Comparison of ENCODE assay signal across 19 cellular contexts in the genomic region with DNA sequence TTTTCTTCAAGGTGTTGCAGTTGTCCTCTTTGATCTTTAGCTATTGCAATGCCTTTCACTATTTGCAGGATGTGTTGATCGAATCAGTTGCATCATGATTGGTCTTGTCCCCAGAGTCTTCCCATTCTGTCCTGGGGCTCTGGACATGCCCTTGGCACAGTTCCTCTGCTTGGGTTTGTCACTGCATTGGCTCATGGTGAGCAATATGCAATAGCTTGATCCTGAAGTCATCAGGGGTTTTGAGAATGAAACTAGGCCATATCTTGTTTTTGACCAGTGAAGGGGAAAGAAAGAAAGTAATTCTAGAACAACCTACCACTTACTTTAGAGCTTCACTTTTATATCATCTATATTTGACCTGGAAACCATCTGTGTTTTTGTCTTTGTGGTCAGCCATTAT.
DNase-seq lines count a peak whose midpoint lies in the region; ATAC-seq, FAIRE-seq and TF ChIP-seq lines count a peak whose summit lies in the region.
"Had no signal": no experiment of that assay in that cellular context is flagged by ENCODE, and none has a peak within 500 bp of the region (broad histone marks: within the 10 kb centered on the region; RNA-seq: fewer than 3 reads in every experiment).

No MANE protein-coding gene starts in this region.

- WGBS in GM12878 (ENCODE audit: insufficient coverage, insufficient replicate concordance, low lambda C conversion rate, missing lambda C conversion rate) = 21% methylated on average over 1 of the region's 1 CpG

- RAD21 ChIA-PET in GM12878 (lab: Charles Lee; ENCODE audit: unreplicated experiment) = no interaction called here

- DNase-seq in AG08396 (ENCODE audit: low spot score) = peak; percentile 10
- no peak for DNase-seq in GM12878 (ENCODE audit: low read depth, low spot score)
- no peak for DNase-seq in keratinocyte (ENCODE audit: low read depth, low spot score)
- DNase-seq in activated effector memory CD4-positive, alpha-beta T cell treated with anti-CD3 and anti-CD28 coated beads, Interleukin-2, amount 50 U/mL, for 16 hours = no peak
- DNase-seq in NCI-H226 = no peak
- DNase-seq in posterior cingulate gyrus = no peak
- DNase-seq: AML-193; CD4-positive, alpha-beta T cell; DMS79; HFFc6; Karpas-422; NCI-H1417 treated with DMSO at 0.1 percent for 48 hours; NCI-H2029; NCI-H2171 treated with DMSO at 0.1 percent for 48 hours; NCI-H510A; SIG-M5 had no signal

- TF ChIP-seq EP300 in GM12878 (IDR thresholded peaks at IDR 0.05; ENCODE audit: borderline replicate concordance in 1 of 2, control insufficient read depth in 1 of 2, low read depth in 2 of 2, low read length in 2 of 2) = no peak

- H3K36me3 ChIP-seq in GM12878 (ENCODE audit: control insufficient read depth in 2 of 2, insufficient read depth in 2 of 2, low read length in 1 of 2) (no peaks in the 10 kb centered on the region), keratinocyte (ENCODE audit: control insufficient read depth in 2 of 2, extremely low read depth in 1 of 2, insufficient read depth in 2 of 2, low read length in 2 of 2) (no peaks in the 10 kb centered on the region)

- H3K4me2 ChIP-seq in GM12878 (ENCODE audit: control insufficient read depth, insufficient read depth) = no peak overlapping the region
- H3K4me2 ChIP-seq in keratinocyte (ENCODE audit: control insufficient read depth, extremely low read depth, insufficient read depth, low read depth, low read length) = peak overlapping the region; percentile 17

- H3K27ac ChIP-seq in GM12878 (ENCODE audit: control insufficient read depth, insufficient read depth) = no peak overlapping the region
- no peak overlapping the region for H3K27ac ChIP-seq in keratinocyte (ENCODE audit: control insufficient read depth, insufficient read depth, low read length)

- POLR2A ChIA-PET in GM12878 (lab: Charles Lee) = no interaction called here

- TF ChIP-seq CTCF in GM12878 (IDR thresholded peaks at IDR 0.05 in 2 of 3, conservative IDR thresholded peaks at IDR 0.05 in 1 of 3; ENCODE audit: control insufficient read depth in 2 of 3, extremely low read depth in 1 of 3, insufficient read depth in 1 of 3, low read depth in 3 of 3, low read length in 3 of 3) = no peak
- no peak for TF ChIP-seq CTCF in keratinocyte (optimal IDR thresholded peaks at IDR 0.05 in 1 of 3, IDR thresholded peaks at IDR 0.05 in 1 of 3, conservative IDR thresholded peaks at IDR 0.05 in 1 of 3; ENCODE audit: extremely low read depth in 1 of 3, insufficient read depth in 2 of 3, low read length in 3 of 3)

- no peaks in the 10 kb centered on the region for H3K9me1 ChIP-seq in keratinocyte (ENCODE audit: control insufficient read depth, extremely low read depth, insufficient read depth, low read length)

- no peak for TF ChIP-seq RAD21 in GM12878 (IDR thresholded peaks at IDR 0.05; ENCODE audit: insufficient read depth, low read depth, low read length)

- SMC1A ChIA-PET in GM12878 (lab: Charles Lee; ENCODE audit: uncharacterized antibody, unreplicated experiment) = interaction anchor here (0.9 to 1.7 kb wide), 3 partner anchors 10 to 19 kb away, joined by 3 read pairs; no protein-coding TSS in a partner anchor

- H3K79me2 ChIP-seq in GM12878 (ENCODE audit: control insufficient read depth, insufficient read depth, low read length) (no peaks in the 10 kb centered on the region), keratinocyte (ENCODE audit: control insufficient read depth, insufficient read depth, low read length) (no peaks in the 10 kb centered on the region)

- H2AFZ ChIP-seq in GM12878 (ENCODE audit: control insufficient read depth, low read depth, low read length) = no peak overlapping the region
- no peak overlapping the region for H2AFZ ChIP-seq in keratinocyte (ENCODE audit: control insufficient read depth, low read length)

- intact Hi-C loops in GM12878 (cut with micrococcal nuclease; ENCODE audit: unreplicated experiment) = no loop called here
- intact Hi-C loops in posterior cingulate gyrus (cut with DNase I) = no loop called here

- H3K4me3 ChIP-seq in GM12878 (no peak overlapping the region), keratinocyte (ENCODE audit: control insufficient read depth in 2 of 3, extremely low read depth in 1 of 3, insufficient read depth in 2 of 3, low read depth in 1 of 3, low read length in 3 of 3) (no peak overlapping the region)

- CTCF ChIA-PET in GM12878 (lab: Yijun Ruan, JAX) = no interaction called here

- no peak overlapping the region for H3K9ac ChIP-seq in GM12878 (ENCODE audit: control insufficient read depth, insufficient read depth, low read length)
- H3K9ac ChIP-seq in keratinocyte (ENCODE audit: control insufficient read depth, extremely low read depth, insufficient read depth, low read length) = no peak overlapping the region

- FAIRE-seq in GM12878 (lab: Jason Lieb, UNC) (no peak), keratinocyte (lab: Jason Lieb, UNC) (peak; percentile 9)
- FAIRE-seq: H1 had no signal

- ATAC-seq in HG02852 (IDR thresholded peaks at IDR 0.05; ENCODE audit: unreplicated experiment) = peak; percentile 50
- ATAC-seq in GM12878 = peak; percentile 57
- no peak for ATAC-seq in HG02840 (IDR thresholded peaks at IDR 0.05; ENCODE audit: low FRiP score, unreplicated experiment)

- dilution Hi-C loops in keratinocyte (cut with MboI; ENCODE audit: extremely low pct_ligation_motif_present, low sequenced_read_pairs) = no loop called here

- in situ Hi-C loops in GM12878 (cut with MboI) = no loop called here

- H3K27me3 ChIP-seq in GM12878 (replicated peaks in 1 of 2; ENCODE audit: control insufficient read depth in 2 of 2, insufficient read depth in 2 of 2, low read length in 1 of 2) (no peaks in the 10 kb centered on the region), keratinocyte (ENCODE audit: control insufficient read depth, extremely low read depth, insufficient read depth, low read length) (no peaks in the 10 kb centered on the region)

- H4K20me1 ChIP-seq in GM12878 (ENCODE audit: control insufficient read depth, insufficient read depth) (no peaks in the 10 kb centered on the region), keratinocyte (ENCODE audit: control insufficient read depth, extremely low read depth, insufficient read depth, low read length) (no peaks in the 10 kb centered on the region)

- no peaks in the 10 kb centered on the region; the same call in 2 of the 3 replicates for H3K9me3 ChIP-seq in GM12878 (replicated peaks; ENCODE audit: control insufficient read depth, insufficient read depth, low read length)
- no peaks in the 10 kb centered on the region for H3K9me3 ChIP-seq in keratinocyte (ENCODE audit: control insufficient read depth, low read depth, low read length)

- no TSS peak for BruUV-seq in GM12878 (replicated peaks; lab: Mats Ljungman, UMichigan)

- TF ChIP-seq POLR2A in GM12878 (IDR thresholded peaks at IDR 0.05; ENCODE audit: low read depth, low read length) = no peak

- no peaks in the 10 kb centered on the region for H3K4me1 ChIP-seq in GM12878 (ENCODE audit: control insufficient read depth, insufficient read depth, low read length)
- H3K4me1 ChIP-seq in keratinocyte (ENCODE audit: control insufficient read depth, extremely low read depth, insufficient read depth, low read length) = peaks cover 4% of the 10 kb centered on the region

TF ChIP-seq in GM12878, 131 proteins besides CTCF, POLR2A, EP300 and RAD21 (continues in another document):
- TF ChIP-seq NFIC (IDR thresholded peaks at IDR 0.05; ENCODE audit: low read depth, low read length) (no peak), CHD4 (IDR thresholded peaks at IDR 0.05) (no peak), CHD1 (IDR thresholded peaks at IDR 0.05; ENCODE audit: low read depth, low read length) (no peak)
- TF ChIP-seq, protein P1, sequence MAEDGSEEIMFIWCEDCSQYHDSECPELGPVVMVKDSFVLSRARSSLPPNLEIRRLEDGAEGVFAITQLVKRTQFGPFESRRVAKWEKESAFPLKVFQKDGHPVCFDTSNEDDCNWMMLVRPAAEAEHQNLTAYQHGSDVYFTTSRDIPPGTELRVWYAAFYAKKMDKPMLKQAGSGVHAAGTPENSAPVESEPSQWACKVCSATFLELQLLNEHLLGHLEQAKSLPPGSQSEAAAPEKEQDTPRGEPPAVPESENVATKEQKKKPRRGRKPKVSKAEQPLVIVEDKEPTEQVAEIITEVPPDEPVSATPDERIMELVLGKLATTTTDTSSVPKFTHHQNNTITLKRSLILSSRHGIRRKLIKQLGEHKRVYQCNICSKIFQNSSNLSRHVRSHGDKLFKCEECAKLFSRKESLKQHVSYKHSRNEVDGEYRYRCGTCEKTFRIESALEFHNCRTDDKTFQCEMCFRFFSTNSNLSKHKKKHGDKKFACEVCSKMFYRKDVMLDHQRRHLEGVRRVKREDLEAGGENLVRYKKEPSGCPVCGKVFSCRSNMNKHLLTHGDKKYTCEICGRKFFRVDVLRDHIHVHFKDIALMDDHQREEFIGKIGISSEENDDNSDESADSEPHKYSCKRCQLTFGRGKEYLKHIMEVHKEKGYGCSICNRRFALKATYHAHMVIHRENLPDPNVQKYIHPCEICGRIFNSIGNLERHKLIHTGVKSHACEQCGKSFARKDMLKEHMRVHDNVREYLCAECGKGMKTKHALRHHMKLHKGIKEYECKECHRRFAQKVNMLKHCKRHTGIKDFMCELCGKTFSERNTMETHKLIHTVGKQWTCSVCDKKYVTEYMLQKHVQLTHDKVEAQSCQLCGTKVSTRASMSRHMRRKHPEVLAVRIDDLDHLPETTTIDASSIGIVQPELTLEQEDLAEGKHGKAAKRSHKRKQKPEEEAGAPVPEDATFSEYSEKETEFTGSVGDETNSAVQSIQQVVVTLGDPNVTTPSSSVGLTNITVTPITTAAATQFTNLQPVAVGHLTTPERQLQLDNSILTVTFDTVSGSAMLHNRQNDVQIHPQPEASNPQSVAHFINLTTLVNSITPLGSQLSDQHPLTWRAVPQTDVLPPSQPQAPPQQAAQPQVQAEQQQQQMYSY (CRISPR knock-in tag; IDR thresholded peaks at IDR 0.05) = no peak
- TF ChIP-seq, protein P2, sequence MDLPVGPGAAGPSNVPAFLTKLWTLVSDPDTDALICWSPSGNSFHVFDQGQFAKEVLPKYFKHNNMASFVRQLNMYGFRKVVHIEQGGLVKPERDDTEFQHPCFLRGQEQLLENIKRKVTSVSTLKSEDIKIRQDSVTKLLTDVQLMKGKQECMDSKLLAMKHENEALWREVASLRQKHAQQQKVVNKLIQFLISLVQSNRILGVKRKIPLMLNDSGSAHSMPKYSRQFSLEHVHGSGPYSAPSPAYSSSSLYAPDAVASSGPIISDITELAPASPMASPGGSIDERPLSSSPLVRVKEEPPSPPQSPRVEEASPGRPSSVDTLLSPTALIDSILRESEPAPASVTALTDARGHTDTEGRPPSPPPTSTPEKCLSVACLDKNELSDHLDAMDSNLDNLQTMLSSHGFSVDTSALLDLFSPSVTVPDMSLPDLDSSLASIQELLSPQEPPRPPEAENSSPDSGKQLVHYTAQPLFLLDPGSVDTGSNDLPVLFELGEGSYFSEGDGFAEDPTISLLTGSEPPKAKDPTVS (IDR thresholded peaks at IDR 0.05; ENCODE audit: low read depth, low read length) = no peak
